Comparison of ENCODE assay signal across 8 cellular contexts in genomic region chr21:36917487-36918158, GRCh38. TPM values are rescaled to one million over a fixed set of nuclear protein-coding genes. Genes with fewer than 3 reads are reported as not detected.
DNase-seq lines count a peak whose midpoint lies in the region; ATAC-seq, FAIRE-seq and TF ChIP-seq lines count a peak whose summit lies in the region.

No MANE protein-coding gene starts in this region.

- DNase-seq in GM23338 (ENCODE audit: low spot score) (peak; percentile 77), SK-N-SH (no peak), frontal cortex (ENCODE audit: low spot score in 2 of 2) (peak; percentile 35 to 44), psoas muscle (no peak), GM13976 (ENCODE audit: low spot score) (no peak), activated gamma-delta T cell treated with Interleukin-2 at 50 U/mL for 16 hours (no peak)
- DNase-seq in NK-92 treated with Interleukin-12 subunit alpha and Interleukin-12 subunit beta, amount 100 ng/mL, for 24 hours (lab: John Stamatoyannopoulos, UW), result no peak
- DNase-seq in stimulated activated naive CD8-positive, alpha-beta T cell treated with anti-CD3 and anti-CD28 coated beads, Interleukin-15, amount 100 ng/mL, for 72 hours, result no peak

- H3K79me2 ChIP-seq in GM23338 (replicated peaks; ENCODE audit: insufficient read depth) (no peaks in the 10 kb centered on the region), SK-N-SH (ENCODE audit: insufficient read depth) (peaks cover 3% of the 10 kb centered on the region; the same call in 1 of the 2 replicates)

- H3K9me3 Mint-ChIP-seq in GM23338, result no peaks in the 10 kb centered on the region
- H3K9me3 Mint-ChIP-seq in stimulated activated naive CD8-positive, alpha-beta T cell treated with anti-CD3 and anti-CD28 coated beads, Interleukin-15, amount 100 ng/mL, for 72 hours, result no peaks in the 10 kb centered on the region

- H2AFZ ChIP-seq in GM23338 (no peak overlapping the region), SK-N-SH (ENCODE audit: low read depth) (no peak overlapping the region)

- H4K20me1 ChIP-seq in GM23338 (replicated peaks; ENCODE audit: insufficient read depth), result peaks cover 3% of the 10 kb centered on the region; the same call in 1 of the 2 replicates
- no peaks in the 10 kb centered on the region for H4K20me1 ChIP-seq in SK-N-SH (ENCODE audit: insufficient read depth)

- H3K4me3 ChIP-seq in GM23338, result no peak overlapping the region
- H3K4me3 ChIP-seq in SK-N-SH (ENCODE audit: low read depth in 2 of 2, low read length in 1 of 2), result no peak overlapping the region
- H3K4me3 ChIP-seq in psoas muscle, result no peak overlapping the region

- TF ChIP-seq RAD21 in SK-N-SH (IDR thresholded peaks at IDR 0.05; ENCODE audit: low read length), result peak; percentile 48

- TF ChIP-seq CTCF in GM23338 (conservative IDR thresholded peaks at IDR 0.05; ENCODE audit: low read depth in 2 of 2) (peak; percentile 56 to 75), SK-N-SH (IDR thresholded peaks at IDR 0.05) (peak; percentile 47), psoas muscle (IDR thresholded peaks at IDR 0.05) (peak; percentile 36), GM13976 (IDR thresholded peaks at IDR 0.05; ENCODE audit: borderline replicate concordance, control extremely low read depth, extremely low read depth, insufficient read depth, missing control alignments) (no peak)

- H3K27ac Mint-ChIP-seq in GM23338, result no peak overlapping the region
- H3K27ac Mint-ChIP-seq in stimulated activated naive CD8-positive, alpha-beta T cell treated with anti-CD3 and anti-CD28 coated beads, Interleukin-15, amount 100 ng/mL, for 72 hours, result no peak overlapping the region

- H3F3A ChIP-seq in GM23338 (replicated peaks; ENCODE audit: low read depth) (no peaks in the 10 kb centered on the region), SK-N-SH (replicated peaks; ENCODE audit: insufficient read depth) (no peaks in the 10 kb centered on the region)

- POLR2A ChIA-PET in SK-N-SH (lab: Yijun Ruan, JAX), result no interaction called here

- no peaks in the 10 kb centered on the region for H3K27me3 ChIP-seq in GM23338 (ENCODE audit: insufficient read depth)
- no peaks in the 10 kb centered on the region for H3K27me3 ChIP-seq in SK-N-SH (ENCODE audit: insufficient read depth)
- no peaks in the 10 kb centered on the region for H3K27me3 ChIP-seq in psoas muscle (ENCODE audit: insufficient read depth in 3 of 3, low read length in 2 of 3)

- H3K9me2 ChIP-seq in GM23338 (ENCODE audit: insufficient read depth) (no peaks in the 10 kb centered on the region), SK-N-SH (no peaks in the 10 kb centered on the region)

- H3K4me1 ChIP-seq in GM23338 (ENCODE audit: insufficient read depth) (peaks cover 31% of the 10 kb centered on the region), SK-N-SH (ENCODE audit: control insufficient read depth in 1 of 2, insufficient read depth in 2 of 2, low read depth in 1 of 2, low read length in 1 of 2) (no peaks in the 10 kb centered on the region; a peak in 1 of 4 replicates), psoas muscle (peaks cover 24% of the 10 kb centered on the region)

- peaks cover 37% of the 10 kb centered on the region for H3K4me1 Mint-ChIP-seq in GM23338
- peaks cover 16% of the 10 kb centered on the region for H3K4me1 Mint-ChIP-seq in stimulated activated naive CD8-positive, alpha-beta T cell treated with anti-CD3 and anti-CD28 coated beads, Interleukin-15, amount 100 ng/mL, for 72 hours

- CTCF ChIA-PET in SK-N-SH (lab: Yijun Ruan, JAX), result interaction anchor here (0.7 to 2.9 kb wide), 7 partner anchors 10 to 414 kb away, joined by 3 to 17 read pairs (median 4); no protein-coding TSS in a partner anchor

- H3K36me3 Mint-ChIP-seq in GM23338 (ENCODE audit: low read depth), result no peaks in the 10 kb centered on the region

- no peaks in the 10 kb centered on the region for H3K9me3 ChIP-seq in SK-N-SH
- no peaks in the 10 kb centered on the region for H3K9me3 ChIP-seq in psoas muscle

- in situ Hi-C loops in GM13976 (cut with MboI; ENCODE audit: low sequenced_read_pairs, unreplicated experiment), result no loop called here

- H3K27ac ChIP-seq in GM23338 (ENCODE audit: low read depth) (no peak overlapping the region), SK-N-SH (ENCODE audit: low read depth in 2 of 2, low read length in 1 of 2) (no peak overlapping the region), psoas muscle (no peak overlapping the region)

- TF ChIP-seq EP300 in SK-N-SH (IDR thresholded peaks at IDR 0.05; ENCODE audit: borderline replicate concordance in 1 of 2, low read depth in 1 of 2, low read length in 1 of 2), result no peak

- ATAC-seq in GM23338 (peak; percentile 84), psoas muscle (peak in 3 of 4 donors; percentile 35 to 63 (median 51))
- ATAC-seq in stimulated activated naive CD8-positive, alpha-beta T cell treated with anti-CD3 and anti-CD28 coated beads, Interleukin-15, amount 100 ng/mL, for 72 hours, result no peak

- H3K36me3 ChIP-seq in GM23338 (ENCODE audit: insufficient read depth), result no peaks in the 10 kb centered on the region
- H3K36me3 ChIP-seq in SK-N-SH (replicated peaks in 1 of 2; ENCODE audit: control insufficient read depth in 1 of 2, insufficient read depth in 2 of 2, low read length in 1 of 2), result peaks cover 0 to 8% of the 10 kb centered on the region in 2 experiments
- H3K36me3 ChIP-seq in psoas muscle (ENCODE audit: insufficient read depth in 1 of 2, low read depth in 1 of 2), result no peaks in the 10 kb centered on the region

- H3K9ac ChIP-seq in SK-N-SH, result no peak overlapping the region

- 82% methylated on average over 8 of the region's 8 CpGs for WGBS in SK-N-SH (ENCODE audit: low lambda C conversion rate)
- WGBS in psoas muscle, 3 donors, result 44 to 71% (median 51%) methylated on average over 8 of the region's 8 CpGs

- H3K4me3 Mint-ChIP-seq in GM23338, result no peak overlapping the region
- no peak overlapping the region for H3K4me3 Mint-ChIP-seq in stimulated activated naive CD8-positive, alpha-beta T cell treated with anti-CD3 and anti-CD28 coated beads, Interleukin-15, amount 100 ng/mL, for 72 hours

- FAIRE-seq in frontal cortex (lab: Jason Lieb, UNC), result no peak

- H3K4me2 ChIP-seq in GM23338 (no peak overlapping the region), SK-N-SH (no peak overlapping the region)

- intact Hi-C loops in psoas muscle (cut with DNase I), result no loop called here

- peaks cover 2% of the 10 kb centered on the region for H3K27me3 Mint-ChIP-seq in GM23338 (ENCODE audit: insufficient read depth, low read depth, poor library complexity)
- H3K27me3 Mint-ChIP-seq in stimulated activated naive CD8-positive, alpha-beta T cell treated with anti-CD3 and anti-CD28 coated beads, Interleukin-15, amount 100 ng/mL, for 72 hours, result no peaks in the 10 kb centered on the region

TF ChIP-seq in GM23338, 12 proteins besides CTCF, POLR2A, EP300 and RAD21 (continues in another document):
- TF ChIP-seq NANOG (IDR thresholded peaks at IDR 0.05; ENCODE audit: borderline replicate concordance) (no peak), EZH2phosphoT487 (IDR thresholded peaks at IDR 0.05; ENCODE audit: unreplicated experiment) (no peak), CREB1 (CRISPR knock-in tag; IDR thresholded peaks at IDR 0.05; ENCODE audit: low read depth) (no peak), ZNF114 (CRISPR knock-in tag; IDR thresholded peaks at IDR 0.05) (no peak), JUNB (IDR thresholded peaks at IDR 0.05; ENCODE audit: unreplicated experiment) (no peak), POLR2AphosphoS5 (IDR thresholded peaks at IDR 0.05; ENCODE audit: low read depth) (no peak)

TF ChIP-seq in SK-N-SH, 30 proteins besides CTCF, POLR2A, EP300 and RAD21:
- TF ChIP-seq SMC3 (IDR thresholded peaks at IDR 0.05; ENCODE audit: low read depth, low read length) (peak; percentile 33), JUND (IDR thresholded peaks at IDR 0.05) (no peak)

RNA-seq across cellular contexts. Expression of gene HLCS, which starts 48.8 kb away (rescaled TPM):
- total RNA-seq in GM23338 (2014; rRNA removed; shearing (Covaris generic)), result 14.7 and 28.9 TPM in 2 replicates
- polyA plus RNA-seq in GM23338 (2016; fragmentation: Nextera tagmentation; extraction: Ambion mirVana) (5.0 and 6.1 TPM in 2 replicates), SK-N-SH (2012; rRNA removed) (13.0 and 17.7 TPM in 2 replicates), psoas muscle (1 to 10 TPM; 3.6 to 5.1 (median 3.7) TPM)
- 12.7 and 13.7 TPM in 2 replicates for polyA plus RNA-seq in SK-N-SH (2012; cell fraction: cytosol; rRNA removed)
- 18.3 and 28.2 TPM in 2 replicates for polyA plus RNA-seq in SK-N-SH (2012; cell fraction: nucleus; rRNA removed)
- total RNA-seq in frontal cortex (23.2 TPM), psoas muscle (10 to 100 TPM in 3 of 4 donors, 1 to 10 TPM in 1; 8.1 to 13.5 (median 11.6) TPM)

Comparison
In these comparisons a context has a peak if more than half of its experiments do, and no peak if none do; other contexts are left out.
1. DNase-seq: peak in GM23338 (single experiment) and frontal cortex (2 of 2); none in SK-N-SH (single experiment), psoas muscle (0 of 2), GM13976 (single experiment), activated gamma-delta T cell treated with Interleukin-2 at 50 U/mL for 16 hours (single experiment), NK-92 treated with Interleukin-12 subunit alpha and Interleukin-12 subunit beta, amount 100 ng/mL, for 24 hours (single experiment) and stimulated activated naive CD8-positive, alpha-beta T cell treated with anti-CD3 and anti-CD28 coated beads, Interleukin-15, amount 100 ng/mL, for 72 hours (0 of 2).